Comparison of ENCODE assay signal across 15 cellular contexts in the genomic region with DNA sequence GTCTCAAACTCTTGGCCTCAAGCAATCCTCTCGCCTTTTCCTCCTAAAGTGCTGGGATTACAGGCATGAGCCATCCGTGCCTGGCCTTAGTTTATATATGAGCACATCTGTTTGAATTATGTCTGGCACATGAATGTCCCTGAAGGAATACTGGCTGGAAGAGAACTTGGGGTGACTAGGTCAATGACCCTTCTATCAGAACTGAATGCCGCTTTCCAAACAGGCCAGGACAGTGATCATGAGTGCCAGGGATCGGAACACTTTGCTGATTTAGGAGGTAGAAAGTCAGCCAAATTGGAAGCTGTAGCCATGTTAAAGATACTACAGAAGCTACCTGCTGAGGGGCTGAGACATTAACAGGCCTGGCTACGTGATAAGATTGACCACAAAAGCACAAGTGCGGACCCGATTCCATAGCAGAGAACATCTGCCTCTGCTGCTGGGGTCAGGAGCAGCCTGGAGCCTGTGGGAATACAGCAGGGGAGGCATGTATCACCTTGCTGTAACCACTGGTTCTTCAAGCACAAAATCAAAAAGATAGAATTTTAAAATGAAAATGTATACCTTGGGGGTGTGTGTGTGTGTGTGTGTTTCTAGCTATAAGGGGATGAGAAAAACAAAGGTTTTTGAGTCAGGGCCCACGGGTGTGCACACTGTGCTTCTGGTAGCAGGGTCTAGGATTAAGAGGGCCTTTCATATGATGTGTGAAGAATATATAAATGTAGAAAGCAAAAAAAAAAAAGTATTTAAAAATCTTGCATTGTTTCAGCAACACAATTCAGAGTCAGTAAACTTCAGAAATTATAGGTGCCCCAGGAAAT.
DNase-seq lines count a peak whose midpoint lies in the region; ATAC-seq, FAIRE-seq and TF ChIP-seq lines count a peak whose summit lies in the region.
"Had no signal": no experiment of that assay in that cellular context is flagged by ENCODE, and none has a peak within 500 bp of the region (broad histone marks: within the 10 kb centered on the region; RNA-seq: fewer than 3 reads in every experiment).

No MANE protein-coding gene starts in this region.

- no peaks in the 10 kb centered on the region for H3K27me3 ChIP-seq in HepG2 (ENCODE audit: control insufficient read depth in 1 of 2, insufficient read depth in 2 of 2, low read length in 2 of 2)
- no peaks in the 10 kb centered on the region for H3K27me3 ChIP-seq in PC-9 (ENCODE audit: insufficient read depth, low read depth)
- no peaks in the 10 kb centered on the region for H3K27me3 ChIP-seq in aorta (ENCODE audit: control insufficient read depth in 1 of 2, insufficient read depth in 2 of 2, low read length in 1 of 2)
- H3K27me3 ChIP-seq: gastrocnemius medialis had no signal

- no peak overlapping the region for H3K4me3 ChIP-seq in HepG2 (replicated peaks in 1 of 3; ENCODE audit: insufficient read depth in 1 of 3, low read depth in 2 of 3, low read length in 3 of 3)
- no peak overlapping the region for H3K4me3 ChIP-seq in PC-9
- H3K4me3 ChIP-seq in aorta (ENCODE audit: low read length in 2 of 2) = no peak overlapping the region
- H3K4me3 ChIP-seq: gastrocnemius medialis, lung, SK-N-MC had no signal

- H3K4me2 ChIP-seq in HepG2 (ENCODE audit: low read depth, low read length) (no peak overlapping the region), PC-9 (no peak overlapping the region)
- H3K4me2 ChIP-seq: KMS-11 had no signal

- no TSS peak for BruUV-seq in HepG2 (replicated peaks; lab: Mats Ljungman, UMichigan)
- BruUV-seq in PC-9 (replicated peaks; lab: Mats Ljungman, UMichigan) = no TSS peak

- H2AFZ ChIP-seq in HepG2 (ENCODE audit: low read length) = no peak overlapping the region
- no peak overlapping the region for H2AFZ ChIP-seq in PC-9

- no peak overlapping the region for H3K27ac ChIP-seq in HepG2 (ENCODE audit: extremely low read length, insufficient read depth, low read length)
- no peak overlapping the region for H3K27ac ChIP-seq in PC-9
- H3K27ac ChIP-seq in aorta (ENCODE audit: low read depth in 1 of 2, low read length in 2 of 2) = no peak overlapping the region
- H3K27ac ChIP-seq: C4-2B, gastrocnemius medialis, KMS-11, SK-N-MC had no signal

- 59% methylated on average over 8 of the region's 8 CpGs for WGBS in HepG2 (ENCODE audit: low lambda C conversion rate)
- WGBS in aorta, 2 donors = 94 to 95% methylated on average over 8 of the region's 8 CpGs

- H3K4me1 ChIP-seq in HepG2 (ENCODE audit: insufficient read depth, low read length) = no peaks in the 10 kb centered on the region
- no peaks in the 10 kb centered on the region for H3K4me1 ChIP-seq in PC-9 (replicated peaks; ENCODE audit: insufficient read depth)
- H3K4me1 ChIP-seq in aorta (ENCODE audit: control insufficient read depth in 1 of 2, insufficient read depth in 2 of 2, low read length in 2 of 2) = no peaks in the 10 kb centered on the region

- no peak for TF ChIP-seq POLR2A in HepG2 (IDR thresholded peaks at IDR 0.05; ENCODE audit: insufficient read depth in 1 of 2, low read depth in 2 of 2, low read length in 2 of 2)

- peak; percentile 36 for ATAC-seq in GM19035 (IDR thresholded peaks at IDR 0.05; ENCODE audit: unreplicated experiment)
- ATAC-seq in HG02571 (IDR thresholded peaks at IDR 0.05; ENCODE audit: unreplicated experiment) = peak; percentile 34
- peak; percentile 19 for ATAC-seq in HG03196 (IDR thresholded peaks at IDR 0.05; ENCODE audit: unreplicated experiment)
- ATAC-seq in HepG2 = no peak
- ATAC-seq in aorta (ENCODE audit: low FRiP score) = no peak
- ATAC-seq: gastrocnemius medialis had no signal

- no peaks in the 10 kb centered on the region for H4K20me1 ChIP-seq in HepG2 (ENCODE audit: insufficient read depth, low read length)
- H4K20me1 ChIP-seq in PC-9 (ENCODE audit: insufficient read depth) = no peaks in the 10 kb centered on the region

- intact Hi-C loops in HepG2 (cut with micrococcal nuclease; ENCODE audit: unreplicated experiment) (no loop called here), PC-9 (cut with micrococcal nuclease; ENCODE audit: unreplicated experiment) (no loop called here), aorta (cut with DNase I) (no loop called here)

- TF ChIP-seq CTCF in HepG2 (CRISPR knock-in tag; IDR thresholded peaks at IDR 0.05) (no peak), PC-9 (conservative IDR thresholded peaks at IDR 0.05) (no peak)

- DNase-seq in HepG2 (ENCODE audit: low spot score) (no peak), SK-N-DZ (ENCODE audit: low spot score) (no peak), PC-9 (no peak), aorta (no peak), cortex of kidney (lab: John Stamatoyannopoulos, UW) (no peak)
- DNase-seq: activated naive CD8-positive, alpha-beta T cell treated with anti-CD3 and anti-CD28 coated beads for 36 hours; gastrocnemius medialis; NCI-H446 had no signal

- no peaks in the 10 kb centered on the region for H3F3A ChIP-seq in PC-9 (ENCODE audit: insufficient read depth, low read depth)

- in situ Hi-C loops in HepG2 (cut with HindIII; ENCODE audit: extremely low pct_ligation_motif_present, low pct_unique_long_range_greater_than_20kb) = no loop called here

- CTCF ChIA-PET in HepG2 (lab: Yijun Ruan, JAX; ENCODE audit: low intra/inter-chr PET ratio, low total read pairs) (interaction anchor here (1.3 kb wide), 1 partner anchor 321 kb away, joined by 3 read pairs; no protein-coding TSS in a partner anchor), PC-9 (lab: Charles Lee) (no interaction called here)

- no peaks in the 10 kb centered on the region for H3K36me3 ChIP-seq in HepG2 (replicated peaks in 1 of 2; ENCODE audit: control insufficient read depth in 1 of 2, insufficient read depth in 2 of 2, low read length in 2 of 2)
- no peaks in the 10 kb centered on the region for H3K36me3 ChIP-seq in PC-9 (ENCODE audit: low read depth)
- no peaks in the 10 kb centered on the region for H3K36me3 ChIP-seq in aorta (ENCODE audit: control insufficient read depth in 1 of 2, insufficient read depth in 2 of 2, low read length in 1 of 2)
- H3K36me3 ChIP-seq: gastrocnemius medialis had no signal

- TF ChIP-seq RAD21 in HepG2 (CRISPR knock-in tag; IDR thresholded peaks at IDR 0.05) = no peak

- H3K9me3 ChIP-seq in HepG2 (ENCODE audit: low read length) = no peaks in the 10 kb centered on the region
- H3K9me3 ChIP-seq in PC-9 (ENCODE audit: insufficient read depth, low read depth) = no peaks in the 10 kb centered on the region
- no peaks in the 10 kb centered on the region for H3K9me3 ChIP-seq in aorta (ENCODE audit: control insufficient read depth, low read length)
- H3K9me3 ChIP-seq: gastrocnemius medialis had no signal

- FAIRE-seq in HepG2 (lab: Jason Lieb, UNC) = no peak

- H3K9me2 ChIP-seq in PC-9 (ENCODE audit: insufficient read depth) = no peaks in the 10 kb centered on the region

- H3K9ac ChIP-seq in HepG2 (ENCODE audit: insufficient read depth, low read depth, low read length) = 0 out of 2 replicates have a peak overlapping the region, but pooled peaks have one; percentile 11
- H3K9ac ChIP-seq: KMS-11 had no signal

- TF ChIP-seq EP300 in HepG2 (IDR thresholded peaks at IDR 0.05; ENCODE audit: low read depth in 2 of 2, low read length in 2 of 2) = no peak
- no peak for TF ChIP-seq EP300 in HepG2 (CRISPR knock-in tag; IDR thresholded peaks at IDR 0.05; ENCODE audit: borderline replicate concordance)

- POLR2A ChIA-PET in HepG2 (lab: Yijun Ruan, JAX) (no interaction called here), PC-9 (lab: Charles Lee; ENCODE audit: unreplicated experiment) (no interaction called here)

- no peaks in the 10 kb centered on the region for H3K79me2 ChIP-seq in HepG2 (ENCODE audit: insufficient read depth, low read length)
- H3K79me2 ChIP-seq in PC-9 (ENCODE audit: low read depth) = no peaks in the 10 kb centered on the region

TF ChIP-seq in HepG2, 621 proteins besides CTCF, POLR2A, EP300 and RAD21:
- TF ChIP-seq PCBP1 (IDR thresholded peaks at IDR 0.05; ENCODE audit: borderline replicate concordance, low read depth, low read length) (no peak), RAD51 (IDR thresholded peaks at IDR 0.05; ENCODE audit: borderline replicate concordance) (no peak)

Comparison
In these comparisons a context has a peak if more than half of its experiments do, and no peak if none do; other contexts are left out.
1. ATAC-seq: peak in GM19035 (single experiment), HG02571 (single experiment) and HG03196 (single experiment); none in HepG2 (single experiment) and aorta (single experiment).